11 cellular contexts compared by ENCODE assay signal in the genomic region with DNA sequence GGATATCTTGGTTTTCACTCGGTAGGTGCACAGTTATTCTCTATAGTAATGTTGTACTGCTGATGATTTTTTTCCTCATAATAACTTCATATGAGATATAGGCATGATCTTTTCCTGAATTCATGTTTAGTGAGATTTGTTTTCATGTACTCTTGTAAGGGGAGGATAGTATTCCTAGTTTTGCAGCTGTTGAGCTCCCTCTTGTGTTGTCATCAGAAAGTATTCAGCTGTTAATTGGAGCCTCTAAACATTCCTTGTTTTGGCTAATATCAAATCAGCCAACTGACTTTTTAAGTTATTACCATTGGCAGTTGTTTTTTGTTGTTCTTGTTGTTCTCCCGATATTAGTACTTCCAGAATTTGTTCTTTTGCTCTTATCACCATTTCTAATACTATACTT. TPM values are rescaled to one million over a fixed set of nuclear protein-coding genes. Genes with fewer than 3 reads are reported as not detected.
DNase-seq lines count a peak whose midpoint lies in the region; ATAC-seq and TF ChIP-seq lines count a peak whose summit lies in the region.
"Had no signal": no experiment of that assay in that cellular context is flagged by ENCODE, and none has a peak within 500 bp of the region (broad histone marks: within the 10 kb centered on the region; RNA-seq: fewer than 3 reads in every experiment).

No MANE protein-coding gene starts in this region.

- no peaks in the 10 kb centered on the region for H3K36me3 ChIP-seq in uterus
- H3K36me3 ChIP-seq: suprapubic skin had no signal

- H3K4me3 ChIP-seq in GM12865 (ENCODE audit: low read depth, low read length) (no peak overlapping the region), uterus (no peak overlapping the region)
- H3K4me3 ChIP-seq: suprapubic skin had no signal

- no peak for TF ChIP-seq POLR2A in uterus (IDR thresholded peaks at IDR 0.05)

- no peak overlapping the region for H3K4me3 Mint-ChIP-seq in progenitor cell of endocrine pancreas (ENCODE audit: low read depth)
- H3K4me3 Mint-ChIP-seq: activated naive CD8-positive, alpha-beta T cell treated with anti-CD3 and anti-CD28 coated beads for 36 hours had no signal

- no peaks in the 10 kb centered on the region for H3K4me1 Mint-ChIP-seq in progenitor cell of endocrine pancreas (ENCODE audit: low read depth)
- H3K4me1 Mint-ChIP-seq: activated naive CD8-positive, alpha-beta T cell treated with anti-CD3 and anti-CD28 coated beads for 36 hours had no signal

- H3K27me3 Mint-ChIP-seq in progenitor cell of endocrine pancreas, result no peaks in the 10 kb centered on the region

- H3K27me3 ChIP-seq in uterus, result no peaks in the 10 kb centered on the region
- H3K27me3 ChIP-seq: suprapubic skin had no signal

- no peak overlapping the region for H3K27ac ChIP-seq in uterus
- H3K27ac ChIP-seq: suprapubic skin had no signal

- ATAC-seq in HG03354 (IDR thresholded peaks at IDR 0.05; ENCODE audit: poor library complexity, severe bottlenecking, unreplicated experiment), result no peak
- no peak for ATAC-seq in HG03095 (IDR thresholded peaks at IDR 0.05; ENCODE audit: unreplicated experiment)

- H3K4me1 ChIP-seq in uterus, result no peaks in the 10 kb centered on the region
- H3K4me1 ChIP-seq: suprapubic skin had no signal

- H3K36me3 Mint-ChIP-seq in progenitor cell of endocrine pancreas (ENCODE audit: insufficient read depth), result no peaks in the 10 kb centered on the region
- H3K36me3 Mint-ChIP-seq: activated naive CD8-positive, alpha-beta T cell treated with anti-CD3 and anti-CD28 coated beads for 36 hours had no signal

- no peak overlapping the region for H3K27ac Mint-ChIP-seq in progenitor cell of endocrine pancreas
- H3K27ac Mint-ChIP-seq: activated naive CD8-positive, alpha-beta T cell treated with anti-CD3 and anti-CD28 coated beads for 36 hours had no signal

- H3K9me3 Mint-ChIP-seq in progenitor cell of endocrine pancreas (ENCODE audit: low read depth), result no peaks in the 10 kb centered on the region
- H3K9me3 Mint-ChIP-seq: activated naive CD8-positive, alpha-beta T cell treated with anti-CD3 and anti-CD28 coated beads for 36 hours had no signal

- peak; percentile 3 for DNase-seq in GM12865 (ENCODE audit: low read depth)
- DNase-seq in NCI-H1105 treated with DMSO at 0.1 percent for 48 hours (lab: John Stamatoyannopoulos, UW), result peak; percentile 94
- peak; percentile 17 to 44 for DNase-seq in dermis microvascular lymphatic vessel endothelial cell (ENCODE audit: low read depth in 2 of 2)
- DNase-seq in progenitor cell of endocrine pancreas (ENCODE audit: low spot score, unreplicated experiment), result no peak
- no peak for DNase-seq in uterus
- DNase-seq in NCI-H748 treated with DMSO at 0.1 percent for 48 hours (lab: John Stamatoyannopoulos, UW), result no peak
- DNase-seq: activated naive CD8-positive, alpha-beta T cell treated with anti-CD3 and anti-CD28 coated beads for 36 hours had no signal

- intact Hi-C loops in uterus (cut with DNase I; ENCODE audit: low total_unique reads), result no loop called here

- H3K9me3 ChIP-seq in uterus, result no peaks in the 10 kb centered on the region
- H3K9me3 ChIP-seq: suprapubic skin had no signal

- peak; percentile 22 for TF ChIP-seq CTCF in GM12865 (IDR thresholded peaks at IDR 0.05; ENCODE audit: insufficient read depth, low read depth, low read length, missing control alignments)
- TF ChIP-seq CTCF in progenitor cell of endocrine pancreas (IDR thresholded peaks at IDR 0.05; ENCODE audit: unreplicated experiment), result peak; percentile 34
- TF ChIP-seq CTCF in uterus (IDR thresholded peaks at IDR 0.05), result no peak

RNA-seq across cellular contexts. Expression of a gene that starts 24.4 kb away (rescaled TPM):
- total RNA-seq in dermis microvascular lymphatic vessel endothelial cell (not detected in 2 replicates), progenitor cell of endocrine pancreas (not detected in 2 replicates), uterus (not detected)
- total RNA-seq: activated naive CD8-positive, alpha-beta T cell treated with anti-CD3 and anti-CD28 coated beads for 36 hours; suprapubic skin; T-helper 1 cell treated with Interleukin-12 subunit alpha and Interleukin-12 subunit beta and Interleukin-4 antibody, amounts not matched to agents 30 ng/mL and 1 ng/mL, for 36 hours had no signal

RNA-seq across cellular contexts. Expression of a gene that starts 34.7 kb away (rescaled TPM):
- total RNA-seq in dermis microvascular lymphatic vessel endothelial cell (not detected in 2 replicates), progenitor cell of endocrine pancreas (0.07 TPM in 1 of 2 replicates, not detected in the other), uterus (not detected)
- total RNA-seq: activated naive CD8-positive, alpha-beta T cell treated with anti-CD3 and anti-CD28 coated beads for 36 hours; suprapubic skin; T-helper 1 cell treated with Interleukin-12 subunit alpha and Interleukin-12 subunit beta and Interleukin-4 antibody, amounts not matched to agents 30 ng/mL and 1 ng/mL, for 36 hours had no signal

RNA-seq across cellular contexts. Expression of a gene that starts 57.8 kb away (rescaled TPM):
- total RNA-seq in dermis microvascular lymphatic vessel endothelial cell (not detected in 2 replicates), progenitor cell of endocrine pancreas (not detected in 2 replicates), uterus (under 1 TPM in 1 of 4 donors, not detected in 3; 0.07 TPM)
- total RNA-seq: activated naive CD8-positive, alpha-beta T cell treated with anti-CD3 and anti-CD28 coated beads for 36 hours; suprapubic skin; T-helper 1 cell treated with Interleukin-12 subunit alpha and Interleukin-12 subunit beta and Interleukin-4 antibody, amounts not matched to agents 30 ng/mL and 1 ng/mL, for 36 hours had no signal

Comparison
In these comparisons a context has a peak if more than half of its experiments do, and no peak if none do; other contexts are left out.
1. DNase-seq: peak in GM12865 (single experiment), NCI-H1105 treated with DMSO at 0.1 percent for 48 hours (single experiment) and dermis microvascular lymphatic vessel endothelial cell (2 of 2); none in progenitor cell of endocrine pancreas (single experiment), uterus (0 of 2) and NCI-H748 treated with DMSO at 0.1 percent for 48 hours (single experiment).
2. CTCF ChIP-seq: peak in GM12865 (single experiment) and progenitor cell of endocrine pancreas (single experiment); none in uterus (0 of 4).